In the genomic region with DNA sequence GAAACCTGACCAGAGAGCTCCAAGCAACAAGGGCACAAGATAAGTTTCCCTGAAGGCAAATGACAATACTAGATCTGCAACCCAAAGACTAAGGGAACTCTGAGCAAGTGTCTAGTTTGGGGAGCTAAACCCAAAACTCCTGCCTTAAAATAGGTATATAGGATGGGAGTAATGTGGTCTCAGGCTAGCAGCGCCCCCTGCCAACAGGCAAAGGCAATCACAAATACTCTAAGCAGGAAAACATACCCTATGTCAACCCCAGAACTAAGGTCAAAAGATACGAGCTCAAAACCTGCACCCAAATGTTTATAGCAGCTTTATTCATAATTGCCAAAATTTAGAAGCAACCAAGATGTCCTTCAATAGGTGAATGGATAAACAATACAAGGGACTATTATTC, we compare ENCODE assay signal across 7 cellular contexts.
A peak's percentile ranks its signal among the peaks of the same experiment; 100 is the strongest.
DNase-seq lines count a peak whose midpoint lies in the region; ATAC-seq and TF ChIP-seq lines count a peak whose summit lies in the region.

No MANE protein-coding gene starts in this region.

- no peak for DNase-seq in GM12864 (ENCODE audit: low read depth)
- DNase-seq in MG63: peak; percentile 28
- peak; percentile 44 for DNase-seq in astrocyte of the hippocampus (ENCODE audit: low read depth, low spot score)
- no peak for DNase-seq in AG08396 (ENCODE audit: low spot score)
- no peak for DNase-seq in mucosa of gallbladder (ENCODE audit: low spot score)
- DNase-seq in omental fat pad (ENCODE audit: low spot score): no peak

- H3K36me3 ChIP-seq in MG63: no peaks in the 10 kb centered on the region

- H3K27me3 ChIP-seq in MG63 (no peaks in the 10 kb centered on the region; the same call in 1 of the 2 replicates), layer of hippocampus (ENCODE audit: control insufficient read depth, insufficient read depth, low read length) (no peaks in the 10 kb centered on the region)

- peak overlapping the region; percentile 40 for H3K27ac ChIP-seq in layer of hippocampus (ENCODE audit: low read depth, low read length)

- no peak for ATAC-seq in omental fat pad (ENCODE audit: low FRiP score)

- peak; percentile 60 for TF ChIP-seq CTCF in GM12864 (IDR thresholded peaks at IDR 0.05; ENCODE audit: low read depth, low read length, missing control alignments)
- no peak for TF ChIP-seq CTCF in omental fat pad (IDR thresholded peaks at IDR 0.05)

- no peaks in the 10 kb centered on the region for H3K9me3 ChIP-seq in MG63

- H3K4me3 ChIP-seq in GM12864 (ENCODE audit: low read depth, low read length): no peak overlapping the region
- H3K4me3 ChIP-seq in MG63: no peak overlapping the region

Comparison
In these comparisons a context has a peak if more than half of its experiments do, and no peak if none do; other contexts are left out.
1. DNase-seq: peak in MG63 (single experiment) and astrocyte of the hippocampus (single experiment); none in GM12864 (single experiment), AG08396 (single experiment), mucosa of gallbladder (single experiment) and omental fat pad (single experiment).